ENCODE assay signal across 19 cellular contexts in genomic region chr22:25546751-25547150, GRCh38. TPM values are rescaled to one million over a fixed set of nuclear protein-coding genes. Genes with fewer than 3 reads are reported as not detected.
DNase-seq lines count a peak whose midpoint lies in the region; ATAC-seq lines count a peak whose summit lies in the region.
"Had no signal": no experiment of that assay in that cellular context is flagged by ENCODE, and none has a peak within 500 bp of the region (broad histone marks: within the 10 kb centered on the region; RNA-seq: fewer than 3 reads in every experiment).

No MANE protein-coding gene starts in this region.

- DNase-seq in GDM1 (lab: John Stamatoyannopoulos, UW) (peak; percentile 13), KBM-7 (peak; percentile 74), SIG-M5 treated with dmso at 0.1 percent for 504 hours (lab: John Stamatoyannopoulos, UW; ENCODE audit: unreplicated experiment) (peak; percentile 73), left lobe of liver (ENCODE audit: low spot score) (no peak), immature natural killer cell (no peak)
- no peak for DNase-seq in naive thymus-derived CD8-positive, alpha-beta T cell
- DNase-seq: amniotic stem cell, BE2C, DMS 273 treated with DMSO at 0.1 percent for 48 hours, naive B cell, NCI-H2029, NCI-H524, posterior cingulate gyrus, T-cell had no signal

- H3K27ac Mint-ChIP-seq in immature natural killer cell, result no peak overlapping the region
- no peak overlapping the region for H3K27ac Mint-ChIP-seq in naive thymus-derived CD8-positive, alpha-beta T cell
- H3K27ac Mint-ChIP-seq: T-cell had no signal

- ATAC-seq in left lobe of liver (peak; percentile 36), esophagus mucosa (no peak), HG03378 (IDR thresholded peaks at IDR 0.05; ENCODE audit: unreplicated experiment) (no peak)
- no peak for ATAC-seq in naive thymus-derived CD8-positive, alpha-beta T cell
- ATAC-seq: activated CD4-positive, CD25-positive, alpha-beta regulatory T cell treated with anti-CD3 and anti-CD28 coated beads, Interleukin-2, amount 50 U/mL, for 24 hours; foreskin keratinocyte; Panc1; T-cell had no signal

- H3K27me3 Mint-ChIP-seq in immature natural killer cell (ENCODE audit: low read depth in 3 of 3), result peaks cover 0 to 4% (median 2%) of the 10 kb centered on the region in 3 donors
- H3K27me3 Mint-ChIP-seq in naive thymus-derived CD8-positive, alpha-beta T cell, result peaks cover 0 to under 1% (median 0%) of the 10 kb centered on the region in 5 donors
- H3K27me3 Mint-ChIP-seq: naive B cell, T-cell had no signal

- H3K36me3 Mint-ChIP-seq in immature natural killer cell, result peaks cover 0 to 8% (median 3%) of the 10 kb centered on the region in 3 donors
- H3K36me3 Mint-ChIP-seq in naive thymus-derived CD8-positive, alpha-beta T cell, result peaks cover 0 to 3% (median 0%) of the 10 kb centered on the region in 3 donors
- H3K36me3 Mint-ChIP-seq: naive B cell, T-cell had no signal

- in situ Hi-C loops in KBM-7 (cut with MboI; ENCODE audit: low pct_unique_long_range_greater_than_20kb, low sequenced_read_pairs), result no loop called here

- POLR2A ChIA-PET in naive thymus-derived CD8-positive, alpha-beta T cell (lab: Charles Lee), result interaction anchor here (0.6 kb wide), 1 partner anchor 788 kb away, joined by 6 read pairs; no protein-coding TSS in a partner anchor

- peaks cover 0 to 2% (median 0%) of the 10 kb centered on the region in 6 donors for H3K9me3 Mint-ChIP-seq in immature natural killer cell
- H3K9me3 Mint-ChIP-seq in naive thymus-derived CD8-positive, alpha-beta T cell, result peaks cover 0 to 4% (median 1%) of the 10 kb centered on the region in 9 donors

- peaks cover 7 to 10% of the 10 kb centered on the region in 2 donors for H3K4me1 Mint-ChIP-seq in immature natural killer cell
- H3K4me1 Mint-ChIP-seq in naive thymus-derived CD8-positive, alpha-beta T cell, result peaks cover 0 to 31% (median 1%) of the 10 kb centered on the region in 4 donors
- H3K4me1 Mint-ChIP-seq: T-cell had no signal

- no peak overlapping the region for H3K4me3 Mint-ChIP-seq in immature natural killer cell
- no peak overlapping the region for H3K4me3 Mint-ChIP-seq in naive thymus-derived CD8-positive, alpha-beta T cell
- H3K4me3 Mint-ChIP-seq: naive B cell, T-cell had no signal

RNA-seq across cellular contexts. Expression of gene GRK3, which starts 17.7 kb away (rescaled TPM):
- total RNA-seq in left lobe of liver (1.3 TPM), esophagus mucosa (7.5 TPM)
- under 1 TPM; 0.14 to 0.34 (median 0.24) TPM for polyA plus RNA-seq in immature natural killer cell
- total RNA-seq in naive thymus-derived CD8-positive, alpha-beta T cell, result 1 to 10 TPM; 8.5 to 8.8 TPM
- polyA plus RNA-seq in naive thymus-derived CD8-positive, alpha-beta T cell, result under 1 TPM; 0.19 to 0.77 (median 0.29) TPM

Comparison
In these comparisons a context has a peak if more than half of its experiments do, and no peak if none do; other contexts are left out.
1. DNase-seq: peak in GDM1 (single experiment), KBM-7 (single experiment) and SIG-M5 treated with dmso at 0.1 percent for 504 hours (single experiment); none in left lobe of liver (single experiment), immature natural killer cell (0 of 3) and naive thymus-derived CD8-positive, alpha-beta T cell (0 of 10).